Comparison of ENCODE assay signal across 19 cellular contexts in the genomic region with DNA sequence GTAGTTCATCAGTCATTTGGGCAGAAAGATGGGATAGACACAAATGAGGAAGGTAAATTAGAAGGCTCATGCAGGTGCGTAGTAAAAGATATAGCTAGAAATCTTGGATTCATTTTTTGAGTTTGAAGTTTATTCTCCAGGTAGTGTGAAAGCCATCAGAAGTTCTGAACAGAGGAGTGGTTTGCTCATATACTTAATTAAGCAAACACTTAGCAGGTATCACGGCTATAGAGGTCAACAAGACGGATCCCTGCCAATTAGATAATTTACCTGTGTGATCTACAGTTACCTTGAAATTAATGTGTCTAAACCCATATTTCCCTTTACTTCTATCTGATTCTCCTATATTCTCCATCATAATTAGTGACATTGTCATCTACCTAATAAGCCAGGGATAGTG. TPM values are rescaled to one million over a fixed set of nuclear protein-coding genes. Genes with fewer than 3 reads are reported as not detected.
A peak's percentile ranks its signal among the peaks of the same experiment; 100 is the strongest.
DNase-seq lines count a peak whose midpoint lies in the region; TF ChIP-seq lines count a peak whose summit lies in the region.
"Had no signal": no experiment of that assay in that cellular context is flagged by ENCODE, and none has a peak within 500 bp of the region (broad histone marks: within the 10 kb centered on the region; RNA-seq: fewer than 3 reads in every experiment).

No MANE protein-coding gene starts in this region.

- no peaks in the 10 kb centered on the region for H3K79me1 ChIP-seq in mesenchymal stem cell (replicated peaks; ENCODE audit: low read length, poor library complexity, severe bottlenecking)

- no peak overlapping the region for H2BK120ac ChIP-seq in mesenchymal stem cell (ENCODE audit: low read depth, low read length)

- H3K36me3 Mint-ChIP-seq in HFFc6 (ENCODE audit: low read depth) (peaks cover 39% of the 10 kb centered on the region), progenitor cell of endocrine pancreas (ENCODE audit: insufficient read depth) (peaks cover 19% of the 10 kb centered on the region)
- peaks cover 18 to 30% of the 10 kb centered on the region in 2 donors for H3K36me3 Mint-ChIP-seq in CD4-positive, alpha-beta memory T cell

- H3K9me3 ChIP-seq in mesenchymal stem cell (ENCODE audit: control insufficient read depth, low read length) (no peaks in the 10 kb centered on the region), HAP-1 (no peaks in the 10 kb centered on the region)
- H3K9me3 ChIP-seq in CD4-positive, alpha-beta memory T cell (ENCODE audit: control insufficient read depth in 1 of 2, low read length in 2 of 2): no peaks in the 10 kb centered on the region
- H3K9me3 ChIP-seq: tibial nerve had no signal

- CTCF ChIA-PET in CD4-positive, alpha-beta memory T cell (lab: Charles Lee; ENCODE audit: partially characterized antibody): interaction anchor here (2.0 kb wide), 1 partner anchor 15 kb away, joined by 7 read pairs; no protein-coding TSS in a partner anchor

- H3K4me3 ChIP-seq in mesenchymal stem cell (ENCODE audit: insufficient read depth in 1 of 2, low read depth in 1 of 2, low read length in 2 of 2) (no peak overlapping the region), HAP-1 (no peak overlapping the region)
- H3K4me3 ChIP-seq in CD4-positive, alpha-beta memory T cell (ENCODE audit: low read length in 2 of 2): no peak overlapping the region
- H3K4me3 ChIP-seq: K562, tibial nerve had no signal

- no peak overlapping the region for H4K91ac ChIP-seq in mesenchymal stem cell (ENCODE audit: low read length)

- H3K27ac Mint-ChIP-seq in HFFc6: peak overlapping the region; percentile 85
- H3K27ac Mint-ChIP-seq in progenitor cell of endocrine pancreas: peak overlapping the region; percentile 92
- H3K27ac Mint-ChIP-seq in CD4-positive, alpha-beta memory T cell: peak overlapping the region in 2 of 7 donors; percentile 37 to 67
- H3K27ac Mint-ChIP-seq: activated T-helper 17 cell treated with anti-CD3 and anti-CD28 coated beads, Interleukin-2, amount 50 U/mL, for 72 hours; naive thymus-derived CD4-positive, alpha-beta T cell had no signal

- H3K36me3 ChIP-seq in mesenchymal stem cell (ENCODE audit: control insufficient read depth in 1 of 2, insufficient read depth in 2 of 2, low read depth in 1 of 2, low read length in 2 of 2): peaks cover 4 to 6% of the 10 kb centered on the region in 2 experiments
- no peaks in the 10 kb centered on the region for H3K36me3 ChIP-seq in HAP-1 (replicated peaks)
- peaks cover 3% of the 10 kb centered on the region for H3K36me3 ChIP-seq in CD4-positive, alpha-beta memory T cell (ENCODE audit: insufficient read depth, low read length)

- H3K14ac ChIP-seq in mesenchymal stem cell (ENCODE audit: low read length in 2 of 2): no peak overlapping the region

- H3K23ac ChIP-seq in mesenchymal stem cell (ENCODE audit: low read length in 2 of 2): no peak overlapping the region

- H3K9me3 Mint-ChIP-seq in HFFc6: no peaks in the 10 kb centered on the region
- no peaks in the 10 kb centered on the region for H3K9me3 Mint-ChIP-seq in progenitor cell of endocrine pancreas (ENCODE audit: low read depth)
- H3K9me3 Mint-ChIP-seq in CD4-positive, alpha-beta memory T cell: peaks cover 0 to 2% (median 0%) of the 10 kb centered on the region in 8 donors
- H3K9me3 Mint-ChIP-seq: activated T-helper 17 cell treated with anti-CD3 and anti-CD28 coated beads, Interleukin-2, amount 50 U/mL, for 72 hours had no signal

- H2BK5ac ChIP-seq in mesenchymal stem cell (ENCODE audit: low read depth, low read length, poor library complexity, severe bottlenecking): no peak overlapping the region

- intact Hi-C loops in CD4-positive, alpha-beta memory T cell (cut with micrococcal nuclease): no loop called here

- H3K4me2 ChIP-seq in mesenchymal stem cell (ENCODE audit: low read length, poor library complexity, severe bottlenecking): no peak overlapping the region

- in situ Hi-C loops in HAP-1 (cut with MboI; ENCODE audit: low sequenced_read_pairs): no loop called here

- POLR2A ChIA-PET in CD4-positive, alpha-beta memory T cell (lab: Charles Lee; ENCODE audit: partially characterized antibody): no interaction called here

- no peak for TF ChIP-seq CTCF in HFFc6 (IDR thresholded peaks at IDR 0.05)
- no peak for TF ChIP-seq CTCF in progenitor cell of endocrine pancreas (IDR thresholded peaks at IDR 0.05; ENCODE audit: unreplicated experiment)

- H2AK5ac ChIP-seq in mesenchymal stem cell (ENCODE audit: low read length, severe bottlenecking): no peak overlapping the region

- H2BK12ac ChIP-seq in mesenchymal stem cell (ENCODE audit: low read length in 2 of 2): no peak overlapping the region

- no peak overlapping the region for H4K8ac ChIP-seq in mesenchymal stem cell (ENCODE audit: low read length)

- H3K4me3 Mint-ChIP-seq in HFFc6 (no peak overlapping the region), progenitor cell of endocrine pancreas (ENCODE audit: low read depth) (no peak overlapping the region)
- H3K4me3 Mint-ChIP-seq in CD4-positive, alpha-beta memory T cell: no peak overlapping the region
- H3K4me3 Mint-ChIP-seq: activated T-helper 17 cell treated with anti-CD3 and anti-CD28 coated beads, Interleukin-2, amount 50 U/mL, for 72 hours; naive thymus-derived CD4-positive, alpha-beta T cell had no signal

- H3K27ac ChIP-seq in angular gyrus (ENCODE audit: low read depth, low read length) (peak overlapping the region; percentile 72), mesenchymal stem cell (ENCODE audit: low read length, poor library complexity, severe bottlenecking) (no peak overlapping the region)
- H3K27ac ChIP-seq in CD4-positive, alpha-beta memory T cell (ENCODE audit: low read depth, low read length): no peak overlapping the region
- H3K27ac ChIP-seq: RWPE1 had no signal

- H3K4me1 ChIP-seq in mesenchymal stem cell (ENCODE audit: control insufficient read depth, insufficient read depth, low read depth, low read length): peaks cover 5% of the 10 kb centered on the region
- peaks cover 32% of the 10 kb centered on the region for H3K4me1 ChIP-seq in HAP-1
- H3K4me1 ChIP-seq in CD4-positive, alpha-beta memory T cell (ENCODE audit: insufficient read depth, low read length): peaks cover 6% of the 10 kb centered on the region

- DNase-seq in HFFc6: no peak
- DNase-seq in mesenchymal stem cell: no peak
- no peak for DNase-seq in progenitor cell of endocrine pancreas (ENCODE audit: low spot score, unreplicated experiment)
- no peak for DNase-seq in HAP-1 (ENCODE audit: low spot score in 2 of 2)
- DNase-seq in CD4-positive, alpha-beta memory T cell: no peak
- no peak for DNase-seq in NCI-H146 (lab: John Stamatoyannopoulos, UW)
- no peak for DNase-seq in Ammon's horn (ENCODE audit: low spot score)
- DNase-seq: effector CD8-positive, alpha-beta T cell; naive thymus-derived CD4-positive, alpha-beta T cell; NCI-H2029; NCI-H446; NK-92 treated with Interleukin-12 subunit alpha and Interleukin-12 subunit beta, amount 100 ng/mL, for 24 hours; retina; SW 1271 had no signal

- H3K27me3 ChIP-seq in mesenchymal stem cell (ENCODE audit: control insufficient read depth in 1 of 2, insufficient read depth in 1 of 2, low read length in 2 of 2) (no peaks in the 10 kb centered on the region), HAP-1 (ENCODE audit: low read depth) (no peaks in the 10 kb centered on the region)
- no peaks in the 10 kb centered on the region for H3K27me3 ChIP-seq in CD4-positive, alpha-beta memory T cell (ENCODE audit: insufficient read depth, low read length)
- H3K27me3 ChIP-seq: tibial nerve had no signal

- WGBS in mesenchymal stem cell: 100% methylated on average over 3 of the region's 3 CpGs

- H3K4me1 Mint-ChIP-seq in HFFc6 (ENCODE audit: low read depth) (peaks cover 55% of the 10 kb centered on the region), progenitor cell of endocrine pancreas (ENCODE audit: low read depth) (peaks cover 31% of the 10 kb centered on the region)
- peaks cover 7 to 23% (median 11%) of the 10 kb centered on the region in 4 donors for H3K4me1 Mint-ChIP-seq in CD4-positive, alpha-beta memory T cell

- no peak overlapping the region for H2BK15ac ChIP-seq in mesenchymal stem cell (ENCODE audit: low read depth, poor library complexity, severe bottlenecking)

- H3K4ac ChIP-seq in mesenchymal stem cell (ENCODE audit: low read depth in 1 of 2, low read length in 2 of 2): no peak overlapping the region

- H2AFZ ChIP-seq in mesenchymal stem cell (ENCODE audit: low read depth, low read length): no peak overlapping the region

- peak overlapping the region; percentile 92 for H3K9ac ChIP-seq in mesenchymal stem cell (ENCODE audit: low read length)

- H3K27me3 Mint-ChIP-seq in HFFc6 (ENCODE audit: insufficient read depth) (no peaks in the 10 kb centered on the region), progenitor cell of endocrine pancreas (no peaks in the 10 kb centered on the region)
- no peaks in the 10 kb centered on the region for H3K27me3 Mint-ChIP-seq in CD4-positive, alpha-beta memory T cell
- H3K27me3 Mint-ChIP-seq: activated T-helper 17 cell treated with anti-CD3 and anti-CD28 coated beads, Interleukin-2, amount 50 U/mL, for 72 hours; naive thymus-derived CD4-positive, alpha-beta T cell had no signal

- no peak overlapping the region for H3K18ac ChIP-seq in mesenchymal stem cell (ENCODE audit: low read depth in 1 of 2, low read length in 2 of 2)

RNA-seq across cellular contexts. Expression of a gene that starts 29.7 kb away (rescaled TPM):
- total RNA-seq in HFFc6 (2021; fragmentation: NEBNext Ultra II Directional; extraction: Animal tissue kit (Norgen Biotek cat#: 25700)): 10 to 100 TPM; 41.9 to 52.7 (median 45.9) TPM
- 10.3 TPM for polyA plus RNA-seq in mesenchymal stem cell (2013, experiment 1 of 2)
- 10.7 TPM for polyA plus RNA-seq in mesenchymal stem cell (2013, experiment 2 of 2)
- total RNA-seq in progenitor cell of endocrine pancreas: 30.1 and 33.1 TPM in 2 replicates
- 10 to 100 TPM; 16.2 to 18.5 TPM for total RNA-seq in CD4-positive, alpha-beta memory T cell
- polyA plus RNA-seq in CD4-positive, alpha-beta memory T cell: 1 to 10 TPM; 2.2 to 3.4 TPM
